ENCODE assay signal across 27 cellular contexts in genomic region chr2:116949249-116949648, GRCh38.
"Had no signal": no experiment of that assay in that cellular context is flagged by ENCODE, and none has a peak within 500 bp of the region (broad histone marks: within the 10 kb centered on the region; RNA-seq: fewer than 3 reads in every experiment).

No MANE protein-coding gene starts in this region.

- ATAC-seq: effector memory CD8-positive, alpha-beta T cell; esophagus mucosa; foreskin keratinocyte; gastrocnemius medialis; gastroesophageal sphincter; heart left ventricle; heart right ventricle had no signal

- FAIRE-seq: colon, endometrium, endothelial cell of umbilical vein, frontal cortex had no signal

- H3K4me3 ChIP-seq: colonic mucosa, coronary artery, dorsolateral prefrontal cortex, esophagus muscularis mucosa, esophagus squamous epithelium, gastrocnemius medialis, gastroesophageal sphincter, heart left ventricle, heart right ventricle had no signal

- H3K27ac ChIP-seq: colonic mucosa, coronary artery, dorsolateral prefrontal cortex, epithelial cell of prostate, esophagus muscularis mucosa, esophagus squamous epithelium, foreskin keratinocyte, gastrocnemius medialis, gastroesophageal sphincter, heart left ventricle, heart right ventricle had no signal

- H3K9me3 ChIP-seq: colonic mucosa, esophagus muscularis mucosa, esophagus squamous epithelium, gastrocnemius medialis, gastroesophageal sphincter had no signal

- H3K36me3 ChIP-seq: colonic mucosa, esophagus muscularis mucosa, esophagus squamous epithelium, gastrocnemius medialis, gastroesophageal sphincter, heart left ventricle, heart right ventricle had no signal

- H3K4me1 ChIP-seq: colonic mucosa, esophagus muscularis mucosa, esophagus squamous epithelium, foreskin keratinocyte, gastrocnemius medialis, gastroesophageal sphincter, heart left ventricle, heart right ventricle had no signal

- H3K27me3 ChIP-seq: colonic mucosa, esophagus muscularis mucosa, esophagus squamous epithelium, foreskin keratinocyte, gastrocnemius medialis, gastroesophageal sphincter, heart left ventricle, heart right ventricle had no signal

- DNase-seq: colonic mucosa; cortex of kidney; dermis blood vessel endothelial cell; dorsolateral prefrontal cortex; effector CD4-positive, alpha-beta T cell; effector CD8-positive, alpha-beta T cell; effector memory CD4-positive, alpha-beta T cell; effector memory CD8-positive, alpha-beta T cell; endodermal cell; erythroblast; esophagus squamous epithelium; foreskin fibroblast; foreskin keratinocyte; foreskin melanocyte; gastrocnemius medialis; glutamatergic neuron; heart left ventricle; heart right ventricle had no signal
